Comparison of ENCODE assay signal across 8 cellular contexts in the genomic region with DNA sequence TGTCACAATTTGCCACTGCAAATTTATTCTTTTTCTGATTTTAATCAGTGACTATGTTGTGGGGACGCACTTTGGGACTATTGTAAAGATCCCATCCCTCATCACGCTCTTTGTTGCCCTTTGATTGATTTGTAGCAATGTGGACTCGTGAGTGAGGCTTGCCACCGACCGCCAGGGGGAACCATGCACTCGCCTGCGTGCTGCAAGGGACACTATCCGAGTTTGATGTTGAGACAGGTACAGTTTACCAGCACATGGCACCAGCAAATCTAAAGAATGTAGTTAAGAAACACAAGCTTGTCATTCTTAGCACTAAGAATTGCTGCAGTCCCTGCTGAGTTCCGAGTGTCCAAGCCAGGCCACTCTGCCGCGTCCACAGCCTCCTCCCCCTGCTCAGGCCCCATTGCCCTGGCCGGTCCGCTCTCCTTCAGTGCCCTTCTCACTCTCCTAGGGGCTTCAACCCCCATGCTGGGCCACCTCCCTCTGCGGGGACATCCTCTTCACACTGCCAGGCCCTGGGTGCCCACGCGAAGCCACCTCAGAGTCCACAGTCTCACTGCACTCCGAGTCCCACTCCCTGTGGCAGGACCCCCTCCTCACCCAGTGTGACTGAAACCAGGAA. TPM values are rescaled to one million over a fixed set of nuclear protein-coding genes. Genes with fewer than 3 reads are reported as not detected.
A peak's percentile ranks its signal among the peaks of the same experiment; 100 is the strongest.
DNase-seq lines count a peak whose midpoint lies in the region; ATAC-seq, FAIRE-seq and TF ChIP-seq lines count a peak whose summit lies in the region.

No MANE protein-coding gene starts in this region.

- peak; percentile 84 for TF ChIP-seq CTCF in D721Med (IDR thresholded peaks at IDR 0.05; ENCODE audit: insufficient read depth, missing control alignments)
- peak; percentile 93 for TF ChIP-seq CTCF in astrocyte of the cerebellum (IDR thresholded peaks at IDR 0.05; ENCODE audit: low read depth, low read length, missing control alignments)

- no peak overlapping the region for H3K4me3 ChIP-seq in Jurkat, Clone E6-1 (ENCODE audit: low read length)
- no peak overlapping the region for H3K4me3 ChIP-seq in astrocyte of the cerebellum (ENCODE audit: low read depth, low read length)

- in situ Hi-C loops in astrocyte of the cerebellum (cut with HindIII; ENCODE audit: low sequenced_read_pairs) = no loop called here

- DNase-seq in D721Med (ENCODE audit: insufficient read length, low spot score) = peak; percentile 55
- DNase-seq in Jurkat, Clone E6-1 (ENCODE audit: low read depth, low spot score) = peak; percentile 35
- DNase-seq in T follicular helper cell (ENCODE audit: low read depth) = peak; percentile 33
- peak; percentile 24 for DNase-seq in astrocyte of the cerebellum (ENCODE audit: low read depth)
- DNase-seq in iPS DF 19.7 (ENCODE audit: low read depth, low spot score) = peak; percentile 25
- peak; percentile 33 to 57 for DNase-seq in stimulated activated CD4-positive, alpha-beta T cell treated with anti-CD3 and anti-CD28 coated beads, Interleukin-12 subunit alpha, Interleukin-12 subunit beta, amount 100 ng/mL, for 24 hours (ENCODE audit: low read depth in 2 of 2)
- DNase-seq in T1000 (lab: John Stamatoyannopoulos, UW) = no peak

- FAIRE-seq in D721Med (lab: Jason Lieb, UNC) = no peak

- ATAC-seq in GM21447 (IDR thresholded peaks at IDR 0.05; ENCODE audit: unreplicated experiment) = peak; percentile 75

RNA-seq across cellular contexts. Expression of a gene that starts 2.0 kb away (rescaled TPM):
- not detected for polyA plus RNA-seq in Jurkat, Clone E6-1 (2012; ENCODE audit: insufficient read depth, insufficient read length)

RNA-seq across cellular contexts. Expression of a gene that starts 48.5 kb away (rescaled TPM):
- not detected for polyA plus RNA-seq in Jurkat, Clone E6-1 (2012; ENCODE audit: insufficient read depth, insufficient read length)

RNA-seq across cellular contexts. Expression of a gene that starts 49.9 kb away (rescaled TPM):
- polyA plus RNA-seq in Jurkat, Clone E6-1 (2012; ENCODE audit: insufficient read depth, insufficient read length) = 0.55 TPM
